In genomic region chr15:77830041-77830440, GRCh38 we compare ENCODE assay signal across 1 cellular context.
A peak's percentile ranks its signal among the peaks of the same experiment; 100 is the strongest.
TF ChIP-seq lines count a peak whose summit lies in the region.

No MANE protein-coding gene starts in this region.

TF ChIP-seq in K562, 482 proteins besides CTCF, POLR2A, EP300 and RAD21 (continued from another document):
- peak; percentile 70 for TF ChIP-seq MGA (IDR thresholded peaks at IDR 0.05)
- TF ChIP-seq MAX (CRISPR knock-in tag; IDR thresholded peaks at IDR 0.05), result peak; percentile 57
- peak; percentile 75 for TF ChIP-seq RAD51 (IDR thresholded peaks at IDR 0.05; ENCODE audit: borderline replicate concordance, low read depth)
- peak; percentile 30 to 38 for TF ChIP-seq E2F6 (IDR thresholded peaks at IDR 0.05; ENCODE audit: borderline replicate concordance in 1 of 2, extremely low read depth in 1 of 2, insufficient read depth in 1 of 2, insufficient read length in 1 of 2, low read depth in 1 of 2, low read length in 1 of 2, poor library complexity in 1 of 2, severe bottlenecking in 1 of 2)
- TF ChIP-seq DEAF1 (CRISPR knock-in tag; IDR thresholded peaks at IDR 0.05), result no peak
- TF ChIP-seq ZNF699 (CRISPR knock-in tag; IDR thresholded peaks at IDR 0.05; ENCODE audit: insufficient replicate concordance), result no peak
- peak; percentile 77; the same call in 1 of the 2 replicates for TF ChIP-seq TOE1 (IDR thresholded peaks at IDR 0.05; ENCODE audit: borderline replicate concordance)
- TF ChIP-seq TOE1 (CRISPR knock-in tag; IDR thresholded peaks at IDR 0.05; ENCODE audit: borderline replicate concordance, low read depth), result no peak
- TF ChIP-seq USF2 (CRISPR knock-in tag; IDR thresholded peaks at IDR 0.05), result peak; percentile 44
- no peak for TF ChIP-seq RBM14 (IDR thresholded peaks at IDR 0.05; ENCODE audit: borderline replicate concordance, insufficient read depth, low read depth, low read length)
- TF ChIP-seq L3MBTL2 (IDR thresholded peaks at IDR 0.05), result peak; percentile 83
TF ChIP-seq in K562: peak in this region for 11.
